15 cellular contexts compared by ENCODE assay signal in the genomic region with DNA sequence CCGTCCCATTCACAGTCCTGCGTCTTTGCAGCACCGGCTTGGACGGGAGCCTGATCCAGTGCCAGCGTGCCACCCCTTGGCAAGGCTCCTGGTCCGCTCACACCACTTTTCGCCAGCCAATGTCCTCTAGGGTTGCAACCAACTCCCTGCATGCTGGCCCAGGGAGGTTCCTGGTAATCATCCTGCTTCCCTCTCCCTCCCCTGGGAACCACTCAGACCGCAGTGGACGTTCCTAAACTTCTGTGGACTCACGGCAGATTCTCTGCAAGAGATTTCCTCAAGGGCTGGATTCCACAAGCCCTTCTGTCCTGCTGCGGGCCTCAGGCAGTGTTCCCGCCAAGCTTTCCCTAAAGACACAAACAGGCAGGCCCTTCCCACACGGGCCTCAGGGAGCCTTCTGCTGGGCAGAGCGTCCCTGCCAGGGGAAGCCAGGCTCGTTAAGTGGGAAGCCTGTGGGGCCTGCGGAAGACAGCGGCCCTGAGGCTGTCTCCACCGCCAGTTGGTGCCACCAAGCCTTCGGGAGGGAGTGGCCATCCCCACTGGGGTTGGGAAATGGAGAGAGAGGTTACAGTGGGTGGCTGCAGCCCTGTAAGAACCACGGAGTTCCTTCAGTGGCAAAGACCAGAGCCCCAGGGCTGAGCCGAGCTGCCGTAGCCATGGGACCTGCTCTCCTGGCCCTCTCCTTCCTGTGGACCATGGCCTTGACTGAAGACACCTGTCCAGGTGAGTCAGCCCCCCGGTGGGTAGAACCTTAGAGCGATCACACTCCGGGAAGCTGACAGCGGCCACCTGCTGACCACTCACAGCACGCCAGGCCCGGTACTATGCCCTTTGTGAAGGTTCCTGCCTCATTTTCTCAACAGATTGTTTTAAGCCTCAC. TPM values are rescaled to one million over a fixed set of nuclear protein-coding genes. Genes with fewer than 3 reads are reported as not detected.
A peak's percentile ranks its signal among the peaks of the same experiment; 100 is the strongest.
DNase-seq lines count a peak whose midpoint lies in the region; ATAC-seq, FAIRE-seq and TF ChIP-seq lines count a peak whose summit lies in the region.
"Had no signal": no experiment of that assay in that cellular context is flagged by ENCODE, and none has a peak within 500 bp of the region (broad histone marks: within the 10 kb centered on the region; RNA-seq: fewer than 3 reads in every experiment).

No MANE protein-coding gene starts in this region.

- H3K27ac ChIP-seq in adrenal gland (peak overlapping the region in 1 of 5 donors; percentile 69), right cardiac atrium (ENCODE audit: low read length) (peak overlapping the region; percentile 17)
- H3K27ac ChIP-seq: psoas muscle had no signal

- H3K9ac ChIP-seq in skeletal muscle satellite cell (ENCODE audit: low read depth, low read length): no peak overlapping the region

- ATAC-seq in right cardiac atrium (peak; percentile 75 to 77), HG03354 (IDR thresholded peaks at IDR 0.05; ENCODE audit: poor library complexity, severe bottlenecking, unreplicated experiment) (no peak), HG02642 (IDR thresholded peaks at IDR 0.05; ENCODE audit: poor library complexity, unreplicated experiment) (no peak)
- no peak for ATAC-seq in stimulated activated effector memory CD8-positive, alpha-beta T cell treated with anti-CD3 and anti-CD28 coated beads, Interleukin-12 subunit alpha, Interleukin-12 subunit beta, amount 100 ng/mL, for 72 hours
- ATAC-seq: effector memory CD8-positive, alpha-beta T cell had no signal

- H3K9me3 ChIP-seq in adrenal gland (replicated peaks in 1 of 3) (no peaks in the 10 kb centered on the region), right cardiac atrium (ENCODE audit: control insufficient read depth, low read length) (no peaks in the 10 kb centered on the region), skeletal muscle satellite cell (replicated peaks; ENCODE audit: low read length) (no peaks in the 10 kb centered on the region)
- H3K9me3 ChIP-seq: psoas muscle had no signal

- intact Hi-C loops in adrenal gland (cut with DNase I) (no loop called here), right cardiac atrium (cut with DNase I) (no loop called here)

- no peaks in the 10 kb centered on the region for H3K9me3 Mint-ChIP-seq in stimulated activated effector memory CD8-positive, alpha-beta T cell treated with anti-CD3 and anti-CD28 coated beads, Interleukin-12 subunit alpha, Interleukin-12 subunit beta, amount 100 ng/mL, for 72 hours
- H3K9me3 Mint-ChIP-seq: effector memory CD8-positive, alpha-beta T cell had no signal

- no peak for TF ChIP-seq POLR2A in adrenal gland (IDR thresholded peaks at IDR 0.05)

- H3K4me1 ChIP-seq in adrenal gland (replicated peaks in 1 of 2) (peaks cover 0 to 22% of the 10 kb centered on the region in 2 donors), right cardiac atrium (ENCODE audit: control insufficient read depth, insufficient read depth, low read length) (no peaks in the 10 kb centered on the region), skeletal muscle satellite cell (ENCODE audit: control insufficient read depth, insufficient read depth, low read length) (no peaks in the 10 kb centered on the region)
- H3K4me1 ChIP-seq: psoas muscle had no signal

- H3K4me2 ChIP-seq in skeletal muscle satellite cell (ENCODE audit: low read length): peak overlapping the region; percentile 25

- no peaks in the 10 kb centered on the region for H3K36me3 Mint-ChIP-seq in stimulated activated effector memory CD8-positive, alpha-beta T cell treated with anti-CD3 and anti-CD28 coated beads, Interleukin-12 subunit alpha, Interleukin-12 subunit beta, amount 100 ng/mL, for 72 hours

- H3K4me1 Mint-ChIP-seq in stimulated activated effector memory CD8-positive, alpha-beta T cell treated with anti-CD3 and anti-CD28 coated beads, Interleukin-12 subunit alpha, Interleukin-12 subunit beta, amount 100 ng/mL, for 72 hours: no peaks in the 10 kb centered on the region

- H3K27me3 ChIP-seq in adrenal gland (no peaks in the 10 kb centered on the region), right cardiac atrium (ENCODE audit: control insufficient read depth, insufficient read depth) (no peaks in the 10 kb centered on the region), skeletal muscle satellite cell (ENCODE audit: control insufficient read depth, insufficient read depth, low read length) (peaks cover 3% of the 10 kb centered on the region)

- no peak for FAIRE-seq in GM19239 (lab: Jason Lieb, UNC)
- FAIRE-seq: frontal cortex had no signal

- H3K4me3 ChIP-seq in adrenal gland: no peak overlapping the region
- H3K4me3 ChIP-seq in right cardiac atrium (ENCODE audit: low read length): no peak overlapping the region
- H3K4me3 ChIP-seq in skeletal muscle satellite cell (ENCODE audit: low read length): no peak overlapping the region
- H3K4me3 ChIP-seq: psoas muscle had no signal

- H3K27ac Mint-ChIP-seq in stimulated activated effector memory CD8-positive, alpha-beta T cell treated with anti-CD3 and anti-CD28 coated beads, Interleukin-12 subunit alpha, Interleukin-12 subunit beta, amount 100 ng/mL, for 72 hours: no peak overlapping the region
- H3K27ac Mint-ChIP-seq: effector memory CD8-positive, alpha-beta T cell had no signal

- TF ChIP-seq CTCF in adrenal gland (IDR thresholded peaks at IDR 0.05): no peak

- H3K4me3 Mint-ChIP-seq in stimulated activated effector memory CD8-positive, alpha-beta T cell treated with anti-CD3 and anti-CD28 coated beads, Interleukin-12 subunit alpha, Interleukin-12 subunit beta, amount 100 ng/mL, for 72 hours: no peak overlapping the region
- H3K4me3 Mint-ChIP-seq: effector memory CD8-positive, alpha-beta T cell had no signal

- WGBS in adrenal gland, 4 donors: 66 to 75% (median 70%) methylated on average over 12 to 28 of the region's 28 CpGs
- 54% methylated on average over 28 of the region's 28 CpGs for WGBS in right cardiac atrium

- DNase-seq in GM04503 (ENCODE audit: low read depth) (peak; percentile 34), adrenal gland (peak; percentile 21 to 80 (median 59)), right cardiac atrium (peak in 2 of 3 donors; percentile 50 to 81), GM19239 (ENCODE audit: insufficient read length, low spot score) (no peak)
- no peak for DNase-seq in stimulated activated effector memory CD8-positive, alpha-beta T cell treated with anti-CD3 and anti-CD28 coated beads, Interleukin-12 subunit alpha, Interleukin-12 subunit beta, amount 100 ng/mL, for 72 hours (ENCODE audit: low spot score in 2 of 2)
- DNase-seq: activated naive CD4-positive, alpha-beta T cell treated with Interleukin-2 at 50 U/mL for 16 hours; effector memory CD8-positive, alpha-beta T cell; NCI-H2227 treated with DMSO at 0.1 percent for 48 hours; stimulated activated CD4-positive, alpha-beta T cell treated with anti-CD3 and anti-CD28 coated beads, Interleukin-2, amount 100 ng/mL, for 24 hours; SW 1271 had no signal

- H3K36me3 ChIP-seq in adrenal gland (replicated peaks in 1 of 2) (no peaks in the 10 kb centered on the region), skeletal muscle satellite cell (ENCODE audit: insufficient read depth, low read length) (no peaks in the 10 kb centered on the region)

RNA-seq across cellular contexts. Expression of gene FCN2, which starts 16.4 kb away (rescaled TPM):
- total RNA-seq in adrenal gland (10 to 100 TPM; 24.0 to 87.0 (median 31.8) TPM), right cardiac atrium (not detected)
- polyA plus RNA-seq in adrenal gland (10 to 100 TPM; 21.6 to 99.6 (median 32.9) TPM), right cardiac atrium (0.72 TPM)
- total RNA-seq in skeletal muscle satellite cell (2012; rRNA removed): not detected in 2 replicates
- total RNA-seq: frontal cortex, psoas muscle had no signal

RNA-seq across cellular contexts. Expression of gene FCN1, which starts 53.5 kb away (rescaled TPM):
- total RNA-seq in adrenal gland: 1 to 10 TPM in 6 of 8 donors, under 1 TPM in 1, not detected in 1; 0.57 to 6.2 (median 2.1) TPM
- polyA plus RNA-seq in adrenal gland: 1 to 10 TPM in 2 of 3 donors, under 1 TPM in 1; 0.68 to 7.0 (median 3.1) TPM
- total RNA-seq in right cardiac atrium: 1 to 10 TPM; 1.4 to 6.0 (median 3.0) TPM
- 1.7 TPM for polyA plus RNA-seq in right cardiac atrium
- not detected in 2 replicates for total RNA-seq in skeletal muscle satellite cell (2012; rRNA removed)

Comparison
In these comparisons a context has a peak if more than half of its experiments do, and no peak if none do; other contexts are left out.
1. DNase-seq: peak in GM04503 (single experiment), adrenal gland (7 of 7) and right cardiac atrium (2 of 3); none in GM19239 (single experiment) and stimulated activated effector memory CD8-positive, alpha-beta T cell treated with anti-CD3 and anti-CD28 coated beads, Interleukin-12 subunit alpha, Interleukin-12 subunit beta, amount 100 ng/mL, for 72 hours (0 of 2).
2. ATAC-seq: peak in right cardiac atrium (2 of 2); none in HG03354 (single experiment), stimulated activated effector memory CD8-positive, alpha-beta T cell treated with anti-CD3 and anti-CD28 coated beads, Interleukin-12 subunit alpha, Interleukin-12 subunit beta, amount 100 ng/mL, for 72 hours (single experiment) and HG02642 (single experiment).
3. RNA of gene FCN2, which starts 16.4 kb away (total RNA-seq): 24.0 to 87.0 TPM in adrenal gland; not detected in right cardiac atrium; every median in the first group is over 10 times any median in the second.